Comparison of ENCODE assay signal across 8 cellular contexts in the genomic region with DNA sequence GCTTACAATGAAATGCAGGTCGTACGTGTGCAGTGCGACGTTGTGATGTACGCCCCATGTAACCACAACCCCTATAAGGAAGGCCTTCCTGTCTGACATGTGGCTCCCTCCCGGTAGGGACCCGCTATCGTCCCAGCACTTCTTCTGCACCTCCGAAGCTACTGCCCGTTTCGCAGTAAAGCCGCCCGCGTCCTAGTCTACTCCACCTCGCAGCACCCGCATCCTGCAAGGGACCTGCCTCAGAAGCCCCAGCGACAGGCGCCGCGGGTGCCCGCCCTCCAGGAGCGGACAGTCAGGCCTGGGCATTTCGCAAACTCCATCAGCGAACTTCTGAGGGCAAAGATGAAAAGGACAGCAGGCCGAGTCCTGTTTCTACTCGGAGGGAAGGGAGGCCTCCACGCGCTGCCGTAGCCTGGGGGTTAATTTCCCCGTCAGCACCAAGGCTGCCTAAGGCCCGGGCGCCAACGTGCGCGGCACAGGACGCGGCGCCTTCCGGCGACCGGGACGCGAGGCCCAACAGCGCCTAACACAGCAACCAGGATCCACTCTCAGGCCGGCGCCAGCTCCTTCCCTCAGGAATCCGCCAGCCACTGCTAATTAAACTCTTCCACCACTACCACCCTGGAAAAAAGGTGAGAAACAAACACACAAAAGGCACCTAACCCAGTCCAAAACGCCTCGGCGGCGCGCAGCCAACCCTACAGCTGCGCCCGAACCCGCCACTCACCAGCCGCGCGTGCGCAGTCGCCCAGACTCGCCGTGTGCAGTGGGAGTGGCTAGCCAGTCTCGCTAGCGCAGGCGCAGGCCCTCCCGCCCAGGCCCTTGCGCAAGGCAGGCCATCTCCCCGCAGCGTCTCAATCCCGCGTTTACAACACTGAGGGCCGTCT. TPM values are rescaled to one million over a fixed set of nuclear protein-coding genes. Genes with fewer than 3 reads are reported as not detected.
DNase-seq lines count a peak whose midpoint lies in the region; ATAC-seq and TF ChIP-seq lines count a peak whose summit lies in the region.

Gene EEF1AKMT1 (minus strand): TSS at position 768 of the 887 bp plus-strand sequence. CDS start 16,363 bp downstream, outside the sequence.

- H3K9me3 Mint-ChIP-seq in progenitor cell of endocrine pancreas (ENCODE audit: low read depth): peaks cover 17% of the 10 kb centered on the region

- peak within 1 kb of the TSS; percentile 99 for H3K4me3 Mint-ChIP-seq in progenitor cell of endocrine pancreas (ENCODE audit: low read depth)

- no peaks in the 10 kb centered on the region for H3K27me3 ChIP-seq in left ventricle myocardium inferior (ENCODE audit: low read depth)

- intact Hi-C loops in left ventricle myocardium inferior (cut with micrococcal nuclease): no loop called here

- peaks cover 21% of the 10 kb centered on the region for H3K36me3 ChIP-seq in left ventricle myocardium inferior

- peak within 1 kb of the TSS; percentile 99 for H3K27ac Mint-ChIP-seq in progenitor cell of endocrine pancreas

- H3K4me1 Mint-ChIP-seq in progenitor cell of endocrine pancreas (ENCODE audit: low read depth): peaks cover 11% of the 10 kb centered on the region

- no peaks in the 10 kb centered on the region for H3K27me3 Mint-ChIP-seq in progenitor cell of endocrine pancreas

- peaks cover 15% of the 10 kb centered on the region for H3K9me3 ChIP-seq in left ventricle myocardium inferior (replicated peaks)

- peak; percentile 90 for DNase-seq in GM13977 (ENCODE audit: low spot score)
- peak; percentile 58 for DNase-seq in NCI-H146 treated with DMSO at 0.1 percent for 48 hours (lab: John Stamatoyannopoulos, UW; ENCODE audit: unreplicated experiment)
- peak; percentile 84 to 94 (median 90) for DNase-seq in T-helper 1 cell
- DNase-seq in amygdala (lab: John Stamatoyannopoulos, UW): peak; percentile 45 to 94 (median 81)
- DNase-seq in left ventricle myocardium inferior: peak; percentile 95
- DNase-seq in progenitor cell of endocrine pancreas (ENCODE audit: low spot score, unreplicated experiment): peak; percentile 90
- DNase-seq in ureter (ENCODE audit: low spot score): peak; percentile 94

- peaks cover 23% of the 10 kb centered on the region for H3K36me3 Mint-ChIP-seq in progenitor cell of endocrine pancreas (ENCODE audit: insufficient read depth)

- peak within 1 kb of the TSS; percentile 79 for H3K4me3 ChIP-seq in left ventricle myocardium inferior

- in situ Hi-C loops in GM13977 (cut with MboI; ENCODE audit: low pct_unique_long_range_greater_than_20kb, low sequenced_read_pairs, unreplicated experiment): no loop called here

- peak; percentile 83 for ATAC-seq in HG02870 (IDR thresholded peaks at IDR 0.05; ENCODE audit: unreplicated experiment)

- peaks cover 21% of the 10 kb centered on the region for H3K4me1 ChIP-seq in left ventricle myocardium inferior

- H3K27ac ChIP-seq in left ventricle myocardium inferior (replicated peaks): peak within 1 kb of the TSS; percentile 95

- TF ChIP-seq CTCF in GM13977 (IDR thresholded peaks at IDR 0.05; ENCODE audit: extremely low read depth, insufficient read depth, missing control alignments) (no peak), left ventricle myocardium inferior (IDR thresholded peaks at IDR 0.05; ENCODE audit: borderline replicate concordance) (no peak), progenitor cell of endocrine pancreas (IDR thresholded peaks at IDR 0.05; ENCODE audit: unreplicated experiment) (no peak)

RNA-seq across cellular contexts. Expression of gene EEF1AKMT1, which starts in this region (rescaled TPM):
- total RNA-seq in left ventricle myocardium inferior (10.1 TPM), progenitor cell of endocrine pancreas (10.7 and 12.9 TPM in 2 replicates), ureter (14.2 TPM)

Comparison
In these comparisons a context has a peak if more than half of its experiments do, and no peak if none do; other contexts are left out.
1. Peak in every context shown above with its lines: DNase-seq, ATAC-seq, H3K4me3 ChIP-seq and H3K27ac ChIP-seq.